18 cellular contexts compared by ENCODE assay signal in the genomic region with DNA sequence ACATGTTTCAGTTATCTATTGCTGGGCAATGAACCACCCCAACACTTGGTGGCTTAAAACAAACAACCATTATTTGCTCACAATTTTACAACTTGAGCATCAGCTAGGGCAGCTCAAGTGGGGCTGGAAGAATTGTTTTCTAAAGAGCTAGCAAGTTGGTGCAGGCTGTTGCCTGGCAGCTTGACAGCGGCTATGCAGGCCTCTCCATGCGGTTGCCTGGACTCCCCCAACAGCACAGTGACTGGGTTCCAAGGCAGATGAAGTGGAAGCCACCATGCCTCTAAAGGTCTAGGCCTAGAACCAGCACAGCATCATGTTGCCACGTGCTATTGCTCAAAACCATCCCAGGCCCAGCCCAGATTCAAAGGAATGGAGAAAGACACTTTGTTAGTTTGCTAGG.
DNase-seq lines count a peak whose midpoint lies in the region; ATAC-seq and TF ChIP-seq lines count a peak whose summit lies in the region.
"Had no signal": no experiment of that assay in that cellular context is flagged by ENCODE, and none has a peak within 500 bp of the region (broad histone marks: within the 10 kb centered on the region; RNA-seq: fewer than 3 reads in every experiment).

No MANE protein-coding gene starts in this region.

- TF ChIP-seq CTCF in stomach (IDR thresholded peaks at IDR 0.05), result no peak

- intact Hi-C loops in left colon (cut with DNase I, micrococcal nuclease) (no loop called here), stomach (cut with DNase I; ENCODE audit: low total_unique reads) (no loop called here)

- WGBS in stomach, 5 donors, result 68 to 89% (median 75%) methylated on average over 3 of the region's 3 CpGs

- peaks cover 0 to 11% (median 0%) of the 10 kb centered on the region in 4 donors for H3K9me3 ChIP-seq in stomach
- H3K9me3 ChIP-seq: SK-N-SH, thoracic aorta had no signal

- H3K4me1 ChIP-seq in stomach, result peaks cover 0 to 11% (median 3%) of the 10 kb centered on the region in 4 donors

- H3K36me3 ChIP-seq in stomach, result no peaks in the 10 kb centered on the region
- H3K36me3 ChIP-seq: thoracic aorta had no signal

- ATAC-seq in left colon, result peak; percentile 48
- ATAC-seq in HG02884 (IDR thresholded peaks at IDR 0.05; ENCODE audit: unreplicated experiment), result no peak
- ATAC-seq: activated CD4-positive, alpha-beta T cell treated with anti-CD3 and anti-CD28 coated beads for 36 hours; effector memory CD8-positive, alpha-beta T cell had no signal

- TF ChIP-seq POLR2A in stomach (IDR thresholded peaks at IDR 0.05), result no peak

- no peak for TF ChIP-seq EP300 in stomach (IDR thresholded peaks at IDR 0.05)

- no peaks in the 10 kb centered on the region for H3K27me3 ChIP-seq in stomach

- no peak overlapping the region for H3K4me3 ChIP-seq in stomach
- H3K4me3 ChIP-seq: PC-9, thoracic aorta had no signal

- H3K27ac ChIP-seq in stomach, result no peak overlapping the region
- H3K27ac ChIP-seq: PC-9, thoracic aorta had no signal

- DNase-seq in COLO668 (lab: John Stamatoyannopoulos, UW; ENCODE audit: unreplicated experiment) (peak; percentile 55), NCI-H128 (lab: John Stamatoyannopoulos, UW; ENCODE audit: unreplicated experiment) (peak; percentile 13), NCI-H748 (lab: John Stamatoyannopoulos, UW; ENCODE audit: unreplicated experiment) (peak; percentile 80), left colon (no peak), stomach (no peak), hepatic stellate cell (ENCODE audit: low spot score) (no peak)
- no peak for DNase-seq in NK-92 treated with Interleukin-12 subunit alpha and Interleukin-12 subunit beta, amount 100 ng/mL, for 24 hours (lab: John Stamatoyannopoulos, UW)
- DNase-seq: activated CD4-positive, alpha-beta T cell treated with anti-CD3 and anti-CD28 coated beads for 36 hours; CD4-positive, alpha-beta memory T cell; effector memory CD8-positive, alpha-beta T cell; EL; immature natural killer cell; NCI-H146; PC-9; SK-N-SH; T-helper 9 cell had no signal

Comparison
In these comparisons a context has a peak if more than half of its experiments do, and no peak if none do; other contexts are left out.
1. DNase-seq: peak in COLO668 (single experiment), NCI-H128 (single experiment) and NCI-H748 (single experiment); none in left colon (0 of 2), NK-92 treated with Interleukin-12 subunit alpha and Interleukin-12 subunit beta, amount 100 ng/mL, for 24 hours (single experiment), stomach (single experiment) and hepatic stellate cell (single experiment).